Comparison of ENCODE assay signal across 1 cellular context in genomic region chr11:67372232-67372992, GRCh38.
A peak's percentile ranks its signal among the peaks of the same experiment; 100 is the strongest.
TF ChIP-seq lines count a peak whose summit lies in the region.

No MANE protein-coding gene starts in this region.

TF ChIP-seq in K562, 482 proteins besides CTCF, POLR2A, EP300 and RAD21 (continued from another document):
- TF ChIP-seq ZBTB49 (CRISPR knock-in tag; IDR thresholded peaks at IDR 0.05; ENCODE audit: borderline replicate concordance), result no peak
- TF ChIP-seq NFYB (IDR thresholded peaks at IDR 0.05; ENCODE audit: extremely low read depth, insufficient read length), result no peak
- no peak for TF ChIP-seq ZNF830 (CRISPR knock-in tag; IDR thresholded peaks at IDR 0.05)
- no peak for TF ChIP-seq ZNF79 (CRISPR knock-in tag; IDR thresholded peaks at IDR 0.05; ENCODE audit: low read depth)
- no peak for TF ChIP-seq CREB5 (CRISPR knock-in tag; IDR thresholded peaks at IDR 0.05)
- no peak for TF ChIP-seq ESRRA (IDR thresholded peaks at IDR 0.05; ENCODE audit: borderline replicate concordance, low read depth)
- TF ChIP-seq NR2C2 (CRISPR knock-in tag; IDR thresholded peaks at IDR 0.05), result no peak
- peak; percentile 16; the same call in 1 of the 2 replicates for TF ChIP-seq NR2C2 (tag; IDR thresholded peaks at IDR 0.05)
- TF ChIP-seq ZNF3 (CRISPR knock-in tag; IDR thresholded peaks at IDR 0.05), result no peak
- no peak for TF ChIP-seq KLF1 (tag; IDR thresholded peaks at IDR 0.05)
- TF ChIP-seq HDAC3 (IDR thresholded peaks at IDR 0.05; ENCODE audit: borderline replicate concordance, partially characterized antibody), result no peak
- no peak for TF ChIP-seq CBX8 (IDR thresholded peaks at IDR 0.05; ENCODE audit: borderline replicate concordance, extremely low read depth, low read depth, low read length, poor library complexity, severe bottlenecking)
- TF ChIP-seq, protein P1, sequence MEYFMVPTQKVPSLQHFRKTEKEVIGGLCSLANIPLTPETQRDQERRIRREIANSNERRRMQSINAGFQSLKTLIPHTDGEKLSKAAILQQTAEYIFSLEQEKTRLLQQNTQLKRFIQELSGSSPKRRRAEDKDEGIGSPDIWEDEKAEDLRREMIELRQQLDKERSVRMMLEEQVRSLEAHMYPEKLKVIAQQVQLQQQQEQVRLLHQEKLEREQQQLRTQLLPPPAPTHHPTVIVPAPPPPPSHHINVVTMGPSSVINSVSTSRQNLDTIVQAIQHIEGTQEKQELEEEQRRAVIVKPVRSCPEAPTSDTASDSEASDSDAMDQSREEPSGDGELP (CRISPR knock-in tag; IDR thresholded peaks at IDR 0.05; ENCODE audit: borderline replicate concordance), result peak; percentile 49; the same call in 1 of the 2 replicates
